In the genomic region with DNA sequence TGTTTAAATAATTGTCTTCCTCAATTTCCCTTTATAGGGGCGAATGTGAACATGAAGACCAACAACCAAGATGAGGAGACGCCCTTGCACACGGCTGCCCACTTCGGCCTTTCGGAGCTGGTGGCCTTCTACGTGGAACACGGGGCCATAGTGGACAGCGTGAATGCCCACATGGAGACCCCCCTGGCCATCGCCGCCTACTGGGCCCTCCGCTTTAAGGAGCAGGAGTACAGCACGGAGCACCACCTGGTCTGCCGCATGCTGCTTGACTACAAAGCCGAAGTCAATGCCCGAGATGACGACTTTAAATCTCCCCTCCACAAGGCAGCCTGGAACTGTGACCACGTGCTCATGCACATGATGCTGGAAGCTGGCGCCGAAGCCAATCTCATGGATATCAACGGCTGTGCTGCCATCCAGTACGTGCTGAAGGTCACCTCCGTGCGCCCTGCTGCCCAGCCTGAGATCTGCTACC, we compare ENCODE assay signal across 1 cellular context.
TF ChIP-seq lines count a peak whose summit lies in the region.

No MANE protein-coding gene starts in this region.

TF ChIP-seq in HCT116, 20 proteins besides CTCF, POLR2A, EP300 and RAD21 (continued from another document):
- TF ChIP-seq, protein P1, sequence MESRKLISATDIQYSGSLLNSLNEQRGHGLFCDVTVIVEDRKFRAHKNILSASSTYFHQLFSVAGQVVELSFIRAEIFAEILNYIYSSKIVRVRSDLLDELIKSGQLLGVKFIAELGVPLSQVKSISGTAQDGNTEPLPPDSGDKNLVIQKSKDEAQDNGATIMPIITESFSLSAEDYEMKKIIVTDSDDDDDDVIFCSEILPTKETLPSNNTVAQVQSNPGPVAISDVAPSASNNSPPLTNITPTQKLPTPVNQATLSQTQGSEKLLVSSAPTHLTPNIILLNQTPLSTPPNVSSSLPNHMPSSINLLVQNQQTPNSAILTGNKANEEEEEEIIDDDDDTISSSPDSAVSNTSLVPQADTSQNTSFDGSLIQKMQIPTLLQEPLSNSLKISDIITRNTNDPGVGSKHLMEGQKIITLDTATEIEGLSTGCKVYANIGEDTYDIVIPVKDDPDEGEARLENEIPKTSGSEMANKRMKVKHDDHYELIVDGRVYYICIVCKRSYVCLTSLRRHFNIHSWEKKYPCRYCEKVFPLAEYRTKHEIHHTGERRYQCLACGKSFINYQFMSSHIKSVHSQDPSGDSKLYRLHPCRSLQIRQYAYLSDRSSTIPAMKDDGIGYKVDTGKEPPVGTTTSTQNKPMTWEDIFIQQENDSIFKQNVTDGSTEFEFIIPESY (IDR thresholded peaks at IDR 0.05; ENCODE audit: extremely low read depth, insufficient replicate concordance, low read length), result no peak
- TF ChIP-seq, protein P2, sequence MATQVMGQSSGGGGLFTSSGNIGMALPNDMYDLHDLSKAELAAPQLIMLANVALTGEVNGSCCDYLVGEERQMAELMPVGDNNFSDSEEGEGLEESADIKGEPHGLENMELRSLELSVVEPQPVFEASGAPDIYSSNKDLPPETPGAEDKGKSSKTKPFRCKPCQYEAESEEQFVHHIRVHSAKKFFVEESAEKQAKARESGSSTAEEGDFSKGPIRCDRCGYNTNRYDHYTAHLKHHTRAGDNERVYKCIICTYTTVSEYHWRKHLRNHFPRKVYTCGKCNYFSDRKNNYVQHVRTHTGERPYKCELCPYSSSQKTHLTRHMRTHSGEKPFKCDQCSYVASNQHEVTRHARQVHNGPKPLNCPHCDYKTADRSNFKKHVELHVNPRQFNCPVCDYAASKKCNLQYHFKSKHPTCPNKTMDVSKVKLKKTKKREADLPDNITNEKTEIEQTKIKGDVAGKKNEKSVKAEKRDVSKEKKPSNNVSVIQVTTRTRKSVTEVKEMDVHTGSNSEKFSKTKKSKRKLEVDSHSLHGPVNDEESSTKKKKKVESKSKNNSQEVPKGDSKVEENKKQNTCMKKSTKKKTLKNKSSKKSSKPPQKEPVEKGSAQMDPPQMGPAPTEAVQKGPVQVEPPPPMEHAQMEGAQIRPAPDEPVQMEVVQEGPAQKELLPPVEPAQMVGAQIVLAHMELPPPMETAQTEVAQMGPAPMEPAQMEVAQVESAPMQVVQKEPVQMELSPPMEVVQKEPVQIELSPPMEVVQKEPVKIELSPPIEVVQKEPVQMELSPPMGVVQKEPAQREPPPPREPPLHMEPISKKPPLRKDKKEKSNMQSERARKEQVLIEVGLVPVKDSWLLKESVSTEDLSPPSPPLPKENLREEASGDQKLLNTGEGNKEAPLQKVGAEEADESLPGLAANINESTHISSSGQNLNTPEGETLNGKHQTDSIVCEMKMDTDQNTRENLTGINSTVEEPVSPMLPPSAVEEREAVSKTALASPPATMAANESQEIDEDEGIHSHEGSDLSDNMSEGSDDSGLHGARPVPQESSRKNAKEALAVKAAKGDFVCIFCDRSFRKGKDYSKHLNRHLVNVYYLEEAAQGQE (IDR thresholded peaks at IDR 0.05; ENCODE audit: low read depth), result no peak
- TF ChIP-seq SRF (IDR thresholded peaks at IDR 0.05; ENCODE audit: low read depth) (no peak), CBX3 (IDR thresholded peaks at IDR 0.05; ENCODE audit: low read depth) (no peak), FOSL1 (IDR thresholded peaks at IDR 0.05; ENCODE audit: low read depth) (no peak), EZH2phosphoT487 (IDR thresholded peaks at IDR 0.05; ENCODE audit: borderline replicate concordance) (no peak)
